In genomic region chr5:138837160-138837559, GRCh38 we compare ENCODE assay signal across 36 cellular contexts. TPM values are rescaled to one million over a fixed set of nuclear protein-coding genes. Genes with fewer than 3 reads are reported as not detected.
"Had no signal": no experiment of that assay in that cellular context is flagged by ENCODE, and none has a peak within 500 bp of the region (broad histone marks: within the 10 kb centered on the region; RNA-seq: fewer than 3 reads in every experiment).

No MANE protein-coding gene starts in this region.

- H3K4me3 ChIP-seq: adrenal gland, body of pancreas, breast epithelium had no signal

- H3K36me3 ChIP-seq: adrenal gland, brain microvascular endothelial cell, breast epithelium had no signal

- FAIRE-seq: astrocyte, TTC549 had no signal

- H3K9me3 ChIP-seq: adrenal gland, body of pancreas, breast epithelium had no signal

- ATAC-seq: activated CD8-positive, alpha-beta T cell treated with anti-CD3 and anti-CD28 coated beads for 36 hours; activated naive CD4-positive, alpha-beta T cell treated with anti-CD3 and anti-CD28 coated beads, Interleukin-2, amount 50 U/mL, for 72 hours; activated T-cell treated with anti-CD3 and anti-CD28 coated beads, Interleukin-2, amount 50 U/mL, for 4 hours; activated T-cell treated with anti-CD3 and anti-CD28 coated beads, Interleukin-2, amount 50 U/mL, for 72 hours; activated T-helper 17 cell treated with anti-CD3 and anti-CD28 coated beads, Interleukin-2, amount 50 U/mL, for 72 hours; body of pancreas; T-cell; T-helper 17 cell had no signal

- H3K27ac ChIP-seq: adrenal gland, body of pancreas, brain microvascular endothelial cell, breast epithelium, VCaP had no signal

- DNase-seq: activated B cell treated with CpG ODN at 0.5 μM for 24 hours; activated CD4-positive, alpha-beta memory T cell treated with anti-CD3 and anti-CD28 coated beads for 36 hours; activated CD4-positive, alpha-beta T cell treated with anti-CD3 and anti-CD28 coated beads for 4 hours; activated CD4-positive, alpha-beta T cell treated with anti-CD3 and anti-CD28 coated beads, Interleukin-2, amount 10 ng/mL, durations not matched to agents 24 days and 14 days; activated CD4-positive, alpha-beta T cell treated with anti-CD3 and anti-CD28 coated beads, Interleukin-2, amount 50 U/mL, for 1 hour; activated CD4-positive, alpha-beta T cell treated with anti-CD3 and anti-CD28 coated beads, Interleukin-2, amount 50 U/mL, for 4 hours; activated CD4-positive, CD25-positive, alpha-beta regulatory T cell treated with anti-CD3 and anti-CD28 coated beads, Interleukin-2, amount 50 U/mL, for 72 hours; activated CD8-positive, alpha-beta memory T cell treated with anti-CD3 and anti-CD28 coated beads, Interleukin-2, amount 50 U/mL, for 4 hours; activated CD8-positive, alpha-beta T cell treated with anti-CD3 and anti-CD28 coated beads for 36 hours; activated effector memory CD4-positive, alpha-beta T cell treated with anti-CD3 and anti-CD28 coated beads, Interleukin-2, amount 50 U/mL, for 16 hours; activated gamma-delta T cell treated with Interleukin-2 at 50 U/mL for 16 hours; activated naive CD4-positive, alpha-beta T cell; activated naive CD4-positive, alpha-beta T cell treated with anti-CD3 and anti-CD28 coated beads for 36 hours; activated naive CD4-positive, alpha-beta T cell treated with anti-CD3 and anti-CD28 coated beads, Interleukin-2, amount 50 U/mL, for 16 hours; activated naive CD8-positive, alpha-beta T cell treated with anti-CD3 and anti-CD28 coated beads for 36 hours; activated T-cell treated with anti-CD3 and anti-CD28 coated beads for 4 hours; activated T-cell treated with anti-CD3 and anti-CD28 coated beads, Interleukin-2, amount 50 U/mL, for 1 hour; activated T-cell treated with anti-CD3 and anti-CD28 coated beads, Interleukin-2, amount 50 U/mL, for 4 hours; activated T-cell treated with anti-CD3 and anti-CD28 coated beads, Interleukin-2, amount 50 U/mL, for 72 hours; adrenal gland; amniotic stem cell; aorta; body of pancreas; brain microvascular endothelial cell; caudate nucleus; cerebellar nuclear complex; T-cell; T-helper 17 cell had no signal

- H3K27me3 ChIP-seq: adrenal gland, body of pancreas, brain microvascular endothelial cell, breast epithelium had no signal

RNA-seq across cellular contexts. Expression of gene LRRTM2, which starts 38.0 kb away (rescaled TPM):
- total RNA-seq: activated CD8-positive, alpha-beta memory T cell treated with anti-CD3 and anti-CD28 coated beads for 36 hours; activated CD8-positive, alpha-beta T cell treated with anti-CD3 and anti-CD28 coated beads for 36 hours; activated naive CD4-positive, alpha-beta T cell treated with anti-CD3 and anti-CD28 coated beads for 36 hours; activated naive CD8-positive, alpha-beta T cell treated with anti-CD3 and anti-CD28 coated beads for 36 hours; activated T-helper 1 cell treated with anti-CD3 and anti-CD28 coated beads, Interleukin-12 subunit alpha, Interleukin-12 subunit beta, Interleukin-2, Interleukin-4 antibody, amounts not matched to agents 30 ng/mL and 10 ng/mL and 1 ng/mL, durations not matched to agents 14 hours and 24 hours and 36 hours had no signal
